ENCODE assay signal across 8 cellular contexts in genomic region chr11:67277231-67277961, GRCh38. TPM values are rescaled to one million over a fixed set of nuclear protein-coding genes. Genes with fewer than 3 reads are reported as not detected.
DNase-seq lines count a peak whose midpoint lies in the region; ATAC-seq and TF ChIP-seq lines count a peak whose summit lies in the region.

No MANE protein-coding gene starts in this region.

- H3K4me1 ChIP-seq in lower lobe of right lung (peaks cover 95% of the 10 kb centered on the region), Caco-2 (no peaks in the 10 kb centered on the region; the same call in 1 of the 2 replicates)

- H3K36me3 Mint-ChIP-seq in chondrocyte (ENCODE audit: low read depth) (peaks cover 10% of the 10 kb centered on the region), Caco-2 (ENCODE audit: insufficient read depth, unreplicated experiment) (peaks cover 69% of the 10 kb centered on the region)

- H3K9me3 Mint-ChIP-seq in chondrocyte (ENCODE audit: low read depth) (no peaks in the 10 kb centered on the region), Caco-2 (ENCODE audit: unreplicated experiment) (no peaks in the 10 kb centered on the region)

- peak overlapping the region; percentile 36 for H3K4me3 Mint-ChIP-seq in chondrocyte (ENCODE audit: unreplicated experiment)
- H3K4me3 Mint-ChIP-seq in Caco-2 (ENCODE audit: unreplicated experiment) = no peak overlapping the region

- H3K4me3 ChIP-seq in GM12875 (ENCODE audit: low read depth, low read length) (peak overlapping the region; percentile 41), HFF-Myc (replicated peaks; ENCODE audit: low read depth, low read length) (peak overlapping the region; percentile 39), lower lobe of right lung (peak overlapping the region; percentile 45), Caco-2 (ENCODE audit: low read depth, low read length) (no peak overlapping the region)

- ATAC-seq in activated CD4-positive, CD25-positive, alpha-beta regulatory T cell treated with anti-CD3 and anti-CD28 coated beads, Interleukin-2, amount 50 U/mL, for 24 hours = peak; percentile 95
- ATAC-seq in lower lobe of right lung = peak; percentile 90 to 92

- TF ChIP-seq CTCF in GM12875 (IDR thresholded peaks at IDR 0.05; ENCODE audit: borderline replicate concordance, insufficient read depth, low read depth, low read length) (no peak), HFF-Myc (IDR thresholded peaks at IDR 0.05; ENCODE audit: low read depth, low read length, missing control alignments) (no peak), chondrocyte (IDR thresholded peaks at IDR 0.05) (no peak), lower lobe of right lung (IDR thresholded peaks at IDR 0.05) (no peak), Caco-2 (IDR thresholded peaks at IDR 0.05; ENCODE audit: insufficient read depth in 1 of 2, low read depth in 1 of 2, low read length in 1 of 2, severe bottlenecking in 1 of 2, unreplicated experiment in 1 of 2) (no peak)

- POLR2A ChIA-PET in Caco-2 (lab: Charles Lee) = no interaction called here

- H3K9me3 ChIP-seq in lower lobe of right lung (no peaks in the 10 kb centered on the region), Caco-2 (no peaks in the 10 kb centered on the region)

- peak overlapping the region; percentile 93 for H3K27ac ChIP-seq in lower lobe of right lung

- DNase-seq in HFF-Myc (ENCODE audit: extremely low read depth, low read depth) (peak; percentile 52), NCI-H1694 treated with DMSO at 0.1 percent for 48 hours (lab: John Stamatoyannopoulos, UW) (peak; percentile 77), chondrocyte (ENCODE audit: low spot score) (peak; percentile 77), lower lobe of right lung (peak; percentile 97), Caco-2 (no peak)
- DNase-seq in stimulated activated CD8-positive, alpha-beta memory T cell treated with anti-CD3 and anti-CD28 coated beads, Interleukin-15, amount 100 ng/mL, for 24 hours (ENCODE audit: low read depth) = peak; percentile 65

- H3K27me3 ChIP-seq in lower lobe of right lung (ENCODE audit: low read depth) (no peaks in the 10 kb centered on the region), Caco-2 (replicated peaks; ENCODE audit: control insufficient read depth, insufficient read depth, low read length) (no peaks in the 10 kb centered on the region)

- no TSS peak for BruUV-seq in Caco-2 (replicated peaks; lab: Mats Ljungman, UMichigan)

- H3K27me3 Mint-ChIP-seq in chondrocyte (ENCODE audit: low read depth) (no peaks in the 10 kb centered on the region), Caco-2 (ENCODE audit: insufficient read depth, unreplicated experiment) (no peaks in the 10 kb centered on the region)

- H3K4me1 Mint-ChIP-seq in chondrocyte (ENCODE audit: low read depth) (peaks cover 22% of the 10 kb centered on the region), Caco-2 (ENCODE audit: low read depth, unreplicated experiment) (no peaks in the 10 kb centered on the region)

- H3K27ac Mint-ChIP-seq in chondrocyte (ENCODE audit: unreplicated experiment) (peak overlapping the region; percentile 41), Caco-2 (ENCODE audit: unreplicated experiment) (no peak overlapping the region)

- CTCF ChIA-PET in Caco-2 (lab: Charles Lee) = interaction anchor here (0.5 to 0.7 kb wide), 4 partner anchors 14 to 173 kb away, joined by 3 read pairs; no protein-coding TSS in a partner anchor

- intact Hi-C loops in lower lobe of right lung (cut with DNase I) = no loop called here
- intact Hi-C loops in Caco-2 (cut with micrococcal nuclease; ENCODE audit: unreplicated experiment) = no loop called here

- H3K36me3 ChIP-seq in lower lobe of right lung = peaks cover 42% of the 10 kb centered on the region
- peaks cover 8% of the 10 kb centered on the region for H3K36me3 ChIP-seq in Caco-2 (ENCODE audit: control insufficient read depth, insufficient read depth, low read length)

RNA-seq across cellular contexts. Expression of gene GRK2, which starts 11.1 kb away (rescaled TPM):
- total RNA-seq in chondrocyte (34.0 to 38.3 TPM (median 36.1 TPM) in 3 replicates), lower lobe of right lung (101 TPM), Caco-2 (2022) (113 and 120 TPM in 2 replicates)

RNA-seq across cellular contexts. Expression of gene ANKRD13D, which starts 11.7 kb away (rescaled TPM):
- total RNA-seq in chondrocyte = 40.0 to 51.8 TPM (median 47.8 TPM) in 3 replicates
- 66.9 TPM for total RNA-seq in lower lobe of right lung
- 83.3 and 88.6 TPM in 2 replicates for total RNA-seq in Caco-2 (2022)

RNA-seq across cellular contexts. Expression of gene SSH3, which starts 25.9 kb away (rescaled TPM):
- total RNA-seq in chondrocyte (19.8 to 30.0 TPM (median 28.4 TPM) in 3 replicates), lower lobe of right lung (37.7 TPM), Caco-2 (2022) (81.2 and 89.6 TPM in 2 replicates)

Comparison
In these comparisons a context has a peak if more than half of its experiments do, and no peak if none do; other contexts are left out.
1. DNase-seq: peak in HFF-Myc (single experiment), NCI-H1694 treated with DMSO at 0.1 percent for 48 hours (single experiment), chondrocyte (single experiment), lower lobe of right lung (single experiment) and stimulated activated CD8-positive, alpha-beta memory T cell treated with anti-CD3 and anti-CD28 coated beads, Interleukin-15, amount 100 ng/mL, for 24 hours (single experiment); none in Caco-2 (0 of 2).